In the genomic region with DNA sequence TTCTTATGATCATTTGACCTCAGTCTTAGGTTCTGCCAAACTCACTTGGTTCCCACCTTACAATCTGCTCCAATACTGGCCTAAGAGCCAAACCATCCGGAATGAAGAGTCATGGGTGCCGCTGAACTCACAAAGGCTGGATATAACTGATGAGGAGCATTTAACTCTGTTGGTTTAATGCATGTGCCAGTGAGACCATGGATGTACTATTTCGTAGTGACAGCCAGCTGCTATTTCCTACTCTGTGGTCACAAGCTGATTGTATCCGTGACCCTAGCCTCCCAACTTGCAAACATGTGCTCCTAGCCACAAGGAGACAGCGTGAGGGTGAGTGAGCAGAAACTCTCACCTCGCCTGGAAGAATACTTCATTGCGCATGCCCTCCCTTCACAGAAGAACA, we compare ENCODE assay signal across 9 cellular contexts.
DNase-seq lines count a peak whose midpoint lies in the region; ATAC-seq and TF ChIP-seq lines count a peak whose summit lies in the region.
"Had no signal": no experiment of that assay in that cellular context is flagged by ENCODE, and none has a peak within 500 bp of the region (broad histone marks: within the 10 kb centered on the region; RNA-seq: fewer than 3 reads in every experiment).

No MANE protein-coding gene starts in this region.

- peaks cover 47% of the 10 kb centered on the region for H3K36me3 Mint-ChIP-seq in mesothelial cell of epicardium

- no peak overlapping the region for H3K4me3 Mint-ChIP-seq in mesothelial cell of epicardium

- peaks cover 0 to 22% of the 10 kb centered on the region in 2 donors for H3K36me3 ChIP-seq in adrenal gland (replicated peaks in 1 of 2)

- H3K27me3 Mint-ChIP-seq in mesothelial cell of epicardium (ENCODE audit: low read depth) = no peaks in the 10 kb centered on the region
- H3K27me3 Mint-ChIP-seq: IgD-negative memory B cell had no signal

- TF ChIP-seq CTCF in AG10803 (conservative IDR thresholded peaks at IDR 0.05; ENCODE audit: low read length) (no peak), adrenal gland (IDR thresholded peaks at IDR 0.05) (no peak), mesothelial cell of epicardium (IDR thresholded peaks at IDR 0.05; ENCODE audit: unreplicated experiment) (no peak)

- no peak for TF ChIP-seq POLR2A in adrenal gland (IDR thresholded peaks at IDR 0.05)

- intact Hi-C loops in adrenal gland (cut with DNase I) = loop anchor here in 1 of 2 donors (10.0 kb wide), 1 partner anchor 332 kb away; no protein-coding TSS in a partner anchor

- peaks cover 9 to 30% of the 10 kb centered on the region in 2 donors for H3K4me1 ChIP-seq in adrenal gland (replicated peaks in 1 of 2)

- H3K4me3 ChIP-seq in AG10803 (ENCODE audit: low read length) (no peak overlapping the region; the same call in 1 of the 2 replicates), adrenal gland (no peak overlapping the region)

- ATAC-seq in HG02610 (IDR thresholded peaks at IDR 0.05; ENCODE audit: unreplicated experiment) = peak; percentile 62

- H3K27ac ChIP-seq in adrenal gland = peak overlapping the region in 3 of 5 donors; percentile 14 to 67 (median 55)

- DNase-seq in AG10803 (ENCODE audit: low read depth) (peak; percentile 69), adrenal gland (no peak), mesothelial cell of epicardium (ENCODE audit: low spot score in 2 of 2, unreplicated experiment in 2 of 2) (no peak), HuH-7 (ENCODE audit: low spot score) (no peak), DMS53 treated with DMSO at 0.1 percent for 48 hours (lab: John Stamatoyannopoulos, UW; ENCODE audit: unreplicated experiment) (no peak), SK-N-DZ (ENCODE audit: low spot score) (no peak)
- DNase-seq in stimulated activated CD4-positive, alpha-beta T cell treated with anti-CD3 and anti-CD28 coated beads, Interleukin-2, amount 100 ng/mL, for 24 hours = no peak

- H3K9me3 ChIP-seq in adrenal gland (replicated peaks in 1 of 3) = no peaks in the 10 kb centered on the region

- no peaks in the 10 kb centered on the region for H3K27me3 ChIP-seq in adrenal gland

- H3K4me1 Mint-ChIP-seq in mesothelial cell of epicardium = peaks cover 12% of the 10 kb centered on the region

- 74 to 81% (median 78%) methylated on average over 7 of the region's 7 CpGs for WGBS in adrenal gland, 4 donors

- no peaks in the 10 kb centered on the region for H3K9me3 Mint-ChIP-seq in mesothelial cell of epicardium
- H3K9me3 Mint-ChIP-seq: IgD-negative memory B cell had no signal

- H3K27ac Mint-ChIP-seq in mesothelial cell of epicardium = peak overlapping the region; percentile 58
- H3K27ac Mint-ChIP-seq: IgD-negative memory B cell had no signal
